Comparison of ENCODE assay signal across 16 cellular contexts in genomic region chr4:122775039-122775438, GRCh38. TPM values are rescaled to one million over a fixed set of nuclear protein-coding genes. Genes with fewer than 3 reads are reported as not detected.
DNase-seq lines count a peak whose midpoint lies in the region; ATAC-seq, FAIRE-seq and TF ChIP-seq lines count a peak whose summit lies in the region.
"Had no signal": no experiment of that assay in that cellular context is flagged by ENCODE, and none has a peak within 500 bp of the region (broad histone marks: within the 10 kb centered on the region; RNA-seq: fewer than 3 reads in every experiment).

No MANE protein-coding gene starts in this region.

- H3K4me3 ChIP-seq in IMR-90 (ENCODE audit: insufficient read depth, low read depth, low read length) (no peak overlapping the region), K562 (no peak overlapping the region), endothelial cell of umbilical vein (replicated peaks in 1 of 3; ENCODE audit: insufficient read depth in 1 of 3, low read depth in 1 of 3, low read length in 3 of 3) (no peak overlapping the region)
- H3K4me3 ChIP-seq: BLaER1 treated with 17β-estradiol and CSF1 and Interleukin-3, amounts not matched to agents 10 nM and 100 nM; GM23338 had no signal

- peak overlapping the region; percentile 22 for H2AK5ac ChIP-seq in IMR-90 (ENCODE audit: low read depth, low read length)

- CTCF ChIA-PET in IMR-90 (lab: Yijun Ruan, JAX) (no interaction called here), K562 (lab: Yijun Ruan, JAX; ENCODE audit: low intra/inter-chr PET ratio) (no interaction called here), endothelial cell of umbilical vein (lab: Charles Lee) (no interaction called here)

- H2AFZ ChIP-seq in IMR-90 (replicated peaks; ENCODE audit: low read length, poor library complexity) (no peak overlapping the region), K562 (ENCODE audit: low read depth, low read length) (peak overlapping the region; percentile 70), endothelial cell of umbilical vein (ENCODE audit: low read depth, low read length) (peak overlapping the region; percentile 12)

- BruUV-seq in IMR-90 (replicated peaks; lab: Mats Ljungman, UMichigan), result no TSS peak
- BruUV-seq in K562 (replicated peaks; lab: Mats Ljungman, UMichigan), result no TSS peak
- BruUV-seq in endothelial cell of umbilical vein (replicated peaks; lab: Mats Ljungman, UMichigan), result no TSS peak

- H3K4me1 ChIP-seq in IMR-90 (ENCODE audit: control insufficient read depth, insufficient read depth, low read length), result peaks cover 18% of the 10 kb centered on the region
- H3K4me1 ChIP-seq in K562 (replicated peaks in 1 of 2; ENCODE audit: control insufficient read depth in 2 of 2, insufficient read depth in 2 of 2, low read length in 2 of 2), result peaks cover 8 to 33% of the 10 kb centered on the region in 2 experiments
- H3K4me1 ChIP-seq in endothelial cell of umbilical vein (ENCODE audit: control insufficient read depth, extremely low read depth, insufficient read depth, low read length), result peaks cover 9% of the 10 kb centered on the region

- H4K91ac ChIP-seq in IMR-90 (ENCODE audit: insufficient read depth, low read depth, low read length), result no peak overlapping the region

- peak; percentile 78 for TF ChIP-seq EP300 in K562 (IDR thresholded peaks at IDR 0.05; ENCODE audit: low read length)

- H3K4ac ChIP-seq in IMR-90 (ENCODE audit: low read depth, low read length), result 0 out of 2 replicates have a peak overlapping the region, but pooled peaks have one; percentile 11

- intact Hi-C loops in IMR-90 (cut with micrococcal nuclease) (no loop called here), K562 (cut with micrococcal nuclease) (no loop called here), endothelial cell of umbilical vein (cut with micrococcal nuclease) (loop anchor here (1.0 kb wide), 1 partner anchor 8 kb away; no protein-coding TSS in a partner anchor)

- peak overlapping the region; percentile 82; the same call in 1 of the 2 replicates for H4K5ac ChIP-seq in IMR-90 (ENCODE audit: low read depth, low read length)

- H3K23ac ChIP-seq in IMR-90 (ENCODE audit: low read depth, low read length), result no peak overlapping the region

- dilution Hi-C loops in IMR-90 (cut with HindIII; ENCODE audit: low sequenced_read_pairs, unreplicated experiment) (no loop called here), endothelial cell of umbilical vein (cut with MboI; ENCODE audit: extremely low pct_ligation_motif_present, low sequenced_read_pairs) (no loop called here)

- H3K4me2 ChIP-seq in IMR-90 (ENCODE audit: low read depth, low read length) (no peak overlapping the region), K562 (ENCODE audit: insufficient read depth, low read length) (peak overlapping the region; percentile 29; the same call in 1 of the 2 replicates), endothelial cell of umbilical vein (ENCODE audit: insufficient read depth, low read length) (no peak overlapping the region)
- H3K4me2 ChIP-seq: BLaER1 treated with 17β-estradiol and CSF1 and Interleukin-3, amounts not matched to agents 10 nM and 100 nM; GM23338 had no signal

- ATAC-seq in IMR-90 (ENCODE audit: low read depth) (no peak), K562 (peak; percentile 60), HG03196 (IDR thresholded peaks at IDR 0.05; ENCODE audit: unreplicated experiment) (no peak), GM19455 (IDR thresholded peaks at IDR 0.05; ENCODE audit: unreplicated experiment) (no peak)
- ATAC-seq: CD8-positive, alpha-beta T cell had no signal

- H2BK15ac ChIP-seq in IMR-90 (ENCODE audit: low read depth, low read length), result peak overlapping the region; percentile 87; the same call in 1 of the 3 replicates

- in situ Hi-C loops in IMR-90 (cut with MboI; ENCODE audit: low sequenced_read_pairs) (no loop called here), K562 (cut with MboI) (no loop called here)

- no peaks in the 10 kb centered on the region for H4K20me1 ChIP-seq in IMR-90 (ENCODE audit: insufficient read depth, low read length)
- no peaks in the 10 kb centered on the region for H4K20me1 ChIP-seq in K562 (replicated peaks; ENCODE audit: control insufficient read depth, insufficient read depth, low read length)
- H4K20me1 ChIP-seq in endothelial cell of umbilical vein (replicated peaks; ENCODE audit: control insufficient read depth, extremely low read depth, insufficient read depth, low read length), result no peaks in the 10 kb centered on the region
- H4K20me1 ChIP-seq: BLaER1 treated with 17β-estradiol and CSF1 and Interleukin-3, amounts not matched to agents 10 nM and 100 nM had no signal

- H3K9me1 ChIP-seq in IMR-90 (ENCODE audit: insufficient read depth, low read length) (peaks cover 8% of the 10 kb centered on the region; the same call in 1 of the 2 replicates), K562 (ENCODE audit: control insufficient read depth, insufficient read depth, low read length) (no peaks in the 10 kb centered on the region), endothelial cell of umbilical vein (replicated peaks; ENCODE audit: control insufficient read depth, extremely low read depth, insufficient read depth, low read length) (no peaks in the 10 kb centered on the region)

- TF ChIP-seq RAD21 in IMR-90 (IDR thresholded peaks at IDR 0.05; ENCODE audit: low read length) (no peak), K562 (CRISPR knock-in tag; conservative IDR thresholded peaks at IDR 0.05 in 1 of 2, IDR thresholded peaks at IDR 0.05 in 1 of 2) (no peak)

- H3K79me1 ChIP-seq in IMR-90 (ENCODE audit: low read depth in 1 of 2, low read length in 2 of 2), result no peaks in the 10 kb centered on the region

- H3K27ac ChIP-seq in IMR-90 (ENCODE audit: insufficient read depth, low read length) (no peak overlapping the region), K562 (ENCODE audit: extremely low read depth, low read depth, low read length) (peak overlapping the region; percentile 59), endothelial cell of umbilical vein (ENCODE audit: insufficient read depth, low read depth, low read length) (no peak overlapping the region)
- H3K27ac ChIP-seq: BLaER1 treated with 17β-estradiol and CSF1 and Interleukin-3, amounts not matched to agents 10 nM and 100 nM had no signal

- no peak for DNase-seq in IMR-90
- DNase-seq in K562 (ENCODE audit: extremely low read depth in 1 of 4, low spot score in 3 of 4), result peak; percentile 31 to 76 (median 50)
- peak; percentile 91 for DNase-seq in endothelial cell of umbilical vein (ENCODE audit: low read depth, low spot score)
- no peak for DNase-seq in NCI-H187 (lab: John Stamatoyannopoulos, UW)
- DNase-seq: Calu3; CD8-positive, alpha-beta T cell; DMS79 treated with DMSO at 0.1 percent for 48 hours; GF-D8; HFFc6 had no signal

- no peak overlapping the region for H3K56ac ChIP-seq in IMR-90 (ENCODE audit: extremely low read depth, insufficient read depth, low read length)

- H3K18ac ChIP-seq in IMR-90 (ENCODE audit: low read depth, low read length), result peak overlapping the region; percentile 28; the same call in 1 of the 2 replicates

- no peak overlapping the region for H2BK5ac ChIP-seq in IMR-90 (ENCODE audit: low read depth, low read length, poor library complexity, severe bottlenecking)

- H2BK20ac ChIP-seq in IMR-90 (ENCODE audit: low read depth, low read length), result no peak overlapping the region; the same call in 1 of the 2 replicates

- H3K9ac ChIP-seq in IMR-90 (ENCODE audit: low read depth, low read length), result no peak overlapping the region
- no peak overlapping the region for H3K9ac ChIP-seq in K562 (ENCODE audit: insufficient read depth in 1 of 2, low read depth in 2 of 2, low read length in 2 of 2)
- no peak overlapping the region for H3K9ac ChIP-seq in endothelial cell of umbilical vein (replicated peaks; ENCODE audit: extremely low read depth, insufficient read depth, low read length)
- H3K9ac ChIP-seq: BLaER1 treated with 17β-estradiol and CSF1 and Interleukin-3, amounts not matched to agents 10 nM and 100 nM had no signal

- peak; percentile 82 for FAIRE-seq in K562 (lab: Jason Lieb, UNC)
- FAIRE-seq in endothelial cell of umbilical vein (lab: Jason Lieb, UNC), result peak; percentile 28
- FAIRE-seq: H54, HTR-8/SVneo had no signal

- H3K9me3 ChIP-seq in IMR-90 (ENCODE audit: control insufficient read depth, insufficient read depth, low read length), result no peaks in the 10 kb centered on the region
- H3K9me3 ChIP-seq in K562 (replicated peaks; ENCODE audit: control insufficient read depth, insufficient read depth, low read depth, low read length), result no peaks in the 10 kb centered on the region
- no peaks in the 10 kb centered on the region for H3K9me3 ChIP-seq in endothelial cell of umbilical vein (replicated peaks; ENCODE audit: control insufficient read depth, insufficient read depth, low read length)

- H3K79me2 ChIP-seq in K562 (ENCODE audit: control insufficient read depth, insufficient read depth, low read length), result no peaks in the 10 kb centered on the region
- no peaks in the 10 kb centered on the region for H3K79me2 ChIP-seq in endothelial cell of umbilical vein (ENCODE audit: control insufficient read depth, insufficient read depth, low read length)

- H2AK9ac ChIP-seq in IMR-90 (replicated peaks; ENCODE audit: low read depth, low read length, poor library complexity), result no peak overlapping the region

- H4K8ac ChIP-seq in IMR-90 (ENCODE audit: low read depth in 2 of 2, low read length in 2 of 2), result no peak overlapping the region; a peak in 3 of 4 replicates

- TF ChIP-seq CTCF in IMR-90 (conservative IDR thresholded peaks at IDR 0.05; ENCODE audit: low read depth, low read length) (no peak), K562 (IDR thresholded peaks at IDR 0.05 in 2 of 3, conservative IDR thresholded peaks at IDR 0.05 in 1 of 3; ENCODE audit: insufficient read depth in 2 of 3, low read depth in 1 of 3, low read length in 3 of 3) (no peak), endothelial cell of umbilical vein (IDR thresholded peaks at IDR 0.05; ENCODE audit: extremely low read depth in 1 of 2, insufficient read depth in 1 of 2, low read depth in 1 of 2, low read length in 2 of 2) (no peak)

- POLR2A ChIA-PET in IMR-90 (lab: Charles Lee; ENCODE audit: unreplicated experiment) (no interaction called here), K562 (lab: Yijun Ruan, JAX) (interaction anchor here (0.5 to 1.0 kb wide), 2 partner anchors 9 to 848 kb away, joined by 3 read pairs; no protein-coding TSS in a partner anchor), endothelial cell of umbilical vein (lab: Charles Lee) (no interaction called here)

- WGBS in IMR-90 (ENCODE audit: extremely low coverage in 2 of 2, insufficient read length in 1 of 2), 2 experiments, result no CpG with 5 or more reads among the region's 3 CpGs
- WGBS in K562 (ENCODE audit: insufficient coverage, low coverage, missing lambda C conversion rate), result 29% methylated on average over 3 of the region's 3 CpGs

- no peak overlapping the region for H3K14ac ChIP-seq in IMR-90 (replicated peaks; ENCODE audit: low read depth, low read length)

- peak overlapping the region; percentile 5; the same call in 1 of the 2 replicates for H2BK120ac ChIP-seq in IMR-90 (ENCODE audit: low read depth, low read length)

- H3K27me3 ChIP-seq in IMR-90 (ENCODE audit: control insufficient read depth, insufficient read depth, low read length) (no peaks in the 10 kb centered on the region), K562 (ENCODE audit: control insufficient read depth in 2 of 2, insufficient read depth in 2 of 2, low read length in 2 of 2) (no peaks in the 10 kb centered on the region), endothelial cell of umbilical vein (ENCODE audit: control insufficient read depth in 2 of 2, insufficient read depth in 2 of 2, low read length in 2 of 2) (no peaks in the 10 kb centered on the region)
- H3K27me3 ChIP-seq: BLaER1 treated with 17β-estradiol and CSF1 and Interleukin-3, amounts not matched to agents 10 nM and 100 nM had no signal

- TF ChIP-seq POLR2A in IMR-90 (IDR thresholded peaks at IDR 0.05; ENCODE audit: low read depth, low read length), result no peak
- TF ChIP-seq POLR2A in K562 (conservative IDR thresholded peaks at IDR 0.05), result no peak
- no peak for TF ChIP-seq POLR2A in endothelial cell of umbilical vein (IDR thresholded peaks at IDR 0.05; ENCODE audit: low read depth, low read length)

- H3K36me3 ChIP-seq in IMR-90 (ENCODE audit: control insufficient read depth, insufficient read depth, low read length) (no peaks in the 10 kb centered on the region), K562 (ENCODE audit: control insufficient read depth, insufficient read depth, low read length) (no peaks in the 10 kb centered on the region), endothelial cell of umbilical vein (ENCODE audit: control insufficient read depth in 2 of 2, extremely low read depth in 1 of 2, insufficient read depth in 2 of 2, low read length in 2 of 2) (no peaks in the 10 kb centered on the region)
- H3K36me3 ChIP-seq: BLaER1 treated with 17β-estradiol and CSF1 and Interleukin-3, amounts not matched to agents 10 nM and 100 nM had no signal

RNA-seq across cellular contexts. Expression of gene BBS12, which starts 42.5 kb away (rescaled TPM):
- 5.0 and 5.9 TPM in 2 replicates for total RNA-seq in IMR-90 (2012; rRNA removed)
- polyA plus RNA-seq in IMR-90 (2012; rRNA removed), result 0.87 and 1.1 TPM in 2 replicates
- 0.27 and 0.43 TPM in 2 replicates for polyA plus RNA-seq in IMR-90 (2012; cell fraction: cytosol; rRNA removed)
- 0.04 and 0.46 TPM in 2 replicates for polyA plus RNA-seq in IMR-90 (2012; cell fraction: nucleus; rRNA removed; ENCODE audit: low replicate concordance)
- total RNA-seq in K562 (2011; cell fraction: chromatin; rRNA removed; ENCODE audit: low replicate concordance), result 2.4 and 7.3 TPM in 2 replicates
- total RNA-seq in K562 (2011; cell fraction: nucleolus; rRNA removed), result 1.8 and 2.3 TPM in 2 replicates
- 2.2 and 3.2 TPM in 2 replicates for total RNA-seq in K562 (2011; cell fraction: nucleoplasm; rRNA removed)
- 2.7 and 2.9 TPM in 2 replicates for total RNA-seq in K562 (2014; rRNA removed)
- 4.4 and 4.8 TPM in 2 replicates for total RNA-seq in K562 (2014; rRNA removed; fragmentation: Illumina TruSeq; extraction: Trizol)
- 5.3 and 5.5 TPM in 2 replicates for total RNA-seq in K562 (2015; rRNA removed; fragmentation: Illumina TruSeq; extraction: Trizol)
- total RNA-seq in K562 (2021), result 3.0 and 3.1 TPM in 2 replicates
- 2.5 and 2.8 TPM in 2 replicates for polyA plus RNA-seq in K562 (2011; rRNA removed)
- polyA plus RNA-seq in K562 (2011; cell fraction: cytosol; rRNA removed), result 1.1 and 1.5 TPM in 2 replicates
- 1.0 and 2.5 TPM in 2 replicates for polyA plus RNA-seq in K562 (2011; cell fraction: nucleus; rRNA removed)
- 3.3 and 5.8 TPM in 2 replicates for polyA plus RNA-seq in K562 (2012)
- 3.3 and 3.5 TPM in 2 replicates for polyA plus RNA-seq in K562 (2014; fragmentation: Illumina TruSeq; extraction: Trizol)
- polyA plus RNA-seq in K562 (2014; fragmentation: Nextera tagmentation; extraction: Ambion mirVana), result 1 to 10 TPM; 5.1 to 6.5 TPM
- polyA plus RNA-seq in K562 (2014; rRNA removed), result 2.1 and 3.2 TPM in 2 replicates
- 4.7 and 5.5 TPM in 2 replicates for polyA minus RNA-seq in K562 (2011; rRNA and poly(A)+ RNA removed)
- polyA minus RNA-seq in K562 (2011; cell fraction: cytosol; rRNA and poly(A)+ RNA removed), result 2.0 and 2.6 TPM in 2 replicates
- polyA minus RNA-seq in K562 (2011; cell fraction: nucleus; rRNA and poly(A)+ RNA removed), result 3.2 and 8.6 TPM in 2 replicates
- 2.1 and 2.3 TPM in 2 replicates for total RNA-seq in endothelial cell of umbilical vein
- polyA plus RNA-seq in endothelial cell of umbilical vein, result 0.91 and 0.99 TPM in 2 replicates
- 0.97 and 1.2 TPM in 2 replicates for polyA plus RNA-seq in endothelial cell of umbilical vein (2011; cell fraction: cytosol; rRNA removed)
- polyA plus RNA-seq in endothelial cell of umbilical vein (2011; cell fraction: nucleus; rRNA removed), result 0.64 and 0.97 TPM in 2 replicates
- 2.4 and 2.5 TPM in 2 replicates for polyA plus RNA-seq in endothelial cell of umbilical vein (2012)
- 2.3 and 2.5 TPM in 2 replicates for polyA minus RNA-seq in endothelial cell of umbilical vein
- polyA minus RNA-seq in endothelial cell of umbilical vein (2011; cell fraction: cytosol; rRNA and poly(A)+ RNA removed), result 0.31 TPM
- polyA minus RNA-seq in endothelial cell of umbilical vein (2011; cell fraction: nucleus; rRNA and poly(A)+ RNA removed), result 1.7 and 2.8 TPM in 2 replicates

RNA-seq across cellular contexts. Expression of gene FGF2, which starts 51.6 kb away (rescaled TPM):
- total RNA-seq in IMR-90 (2012; rRNA removed) (27.1 and 54.4 TPM in 2 replicates), K562 (2014; rRNA removed) (5.1 and 7.2 TPM in 2 replicates), K562 (2014; rRNA removed; fragmentation: Illumina TruSeq; extraction: Trizol) (11.9 and 13.5 TPM in 2 replicates), K562 (2015; rRNA removed; fragmentation: Illumina TruSeq; extraction: Trizol) (9.1 and 10.8 TPM in 2 replicates), K562 (2021) (16.4 and 19.4 TPM in 2 replicates), endothelial cell of umbilical vein (16.3 and 23.9 TPM in 2 replicates)
- polyA plus RNA-seq in IMR-90 (2012; rRNA removed) (12.9 and 14.9 TPM in 2 replicates), K562 (2011; rRNA removed) (7.9 and 15.1 TPM in 2 replicates), K562 (2014; fragmentation: Illumina TruSeq; extraction: Trizol) (8.3 and 9.2 TPM in 2 replicates), K562 (2014; fragmentation: Nextera tagmentation; extraction: Ambion mirVana) (1 to 10 TPM; 2.5 to 2.6 TPM), K562 (2014; rRNA removed) (7.8 and 8.1 TPM in 2 replicates), endothelial cell of umbilical vein (3.7 and 4.6 TPM in 2 replicates)
- polyA plus RNA-seq in IMR-90 (2012; cell fraction: cytosol; rRNA removed), result 1.9 and 5.8 TPM in 2 replicates
- 6.7 and 13.7 TPM in 2 replicates for polyA plus RNA-seq in IMR-90 (2012; cell fraction: nucleus; rRNA removed; ENCODE audit: low replicate concordance)
- 4.9 and 13.3 TPM in 2 replicates for total RNA-seq in K562 (2011; cell fraction: chromatin; rRNA removed; ENCODE audit: low replicate concordance)
- 2.0 and 3.2 TPM in 2 replicates for total RNA-seq in K562 (2011; cell fraction: nucleolus; rRNA removed)
- 8.3 and 20.0 TPM in 2 replicates for total RNA-seq in K562 (2011; cell fraction: nucleoplasm; rRNA removed)
- 2.6 and 4.0 TPM in 2 replicates for polyA plus RNA-seq in K562 (2011; cell fraction: cytosol; rRNA removed)
- 4.9 and 6.5 TPM in 2 replicates for polyA plus RNA-seq in K562 (2011; cell fraction: nucleus; rRNA removed)
- 6.8 and 7.1 TPM in 2 replicates for polyA plus RNA-seq in K562 (2012)
- 11.7 and 16.9 TPM in 2 replicates for polyA minus RNA-seq in K562 (2011; rRNA and poly(A)+ RNA removed)
- 4.3 and 7.2 TPM in 2 replicates for polyA minus RNA-seq in K562 (2011; cell fraction: cytosol; rRNA and poly(A)+ RNA removed)
- polyA minus RNA-seq in K562 (2011; cell fraction: nucleus; rRNA and poly(A)+ RNA removed), result 5.8 and 9.7 TPM in 2 replicates
- polyA plus RNA-seq in endothelial cell of umbilical vein (2011; cell fraction: cytosol; rRNA removed), result 5.0 and 5.3 TPM in 2 replicates
- polyA plus RNA-seq in endothelial cell of umbilical vein (2011; cell fraction: nucleus; rRNA removed), result 5.2 and 8.0 TPM in 2 replicates
- 7.3 and 8.8 TPM in 2 replicates for polyA plus RNA-seq in endothelial cell of umbilical vein (2012)
- 11.8 and 17.0 TPM in 2 replicates for polyA minus RNA-seq in endothelial cell of umbilical vein
- polyA minus RNA-seq in endothelial cell of umbilical vein (2011; cell fraction: cytosol; rRNA and poly(A)+ RNA removed), result 8.9 TPM
- 13.7 and 17.8 TPM in 2 replicates for polyA minus RNA-seq in endothelial cell of umbilical vein (2011; cell fraction: nucleus; rRNA and poly(A)+ RNA removed)
- total RNA-seq: B cell; CD8-positive, alpha-beta T cell had no signal

Comparison
In these comparisons a context has a peak if more than half of its experiments do, and no peak if none do; other contexts are left out.
1. DNase-seq: peak in K562 (4 of 4) and endothelial cell of umbilical vein (single experiment); none in IMR-90 (single experiment) and NCI-H187 (0 of 2).